ENCODE assay signal across 8 cellular contexts in the genomic region with DNA sequence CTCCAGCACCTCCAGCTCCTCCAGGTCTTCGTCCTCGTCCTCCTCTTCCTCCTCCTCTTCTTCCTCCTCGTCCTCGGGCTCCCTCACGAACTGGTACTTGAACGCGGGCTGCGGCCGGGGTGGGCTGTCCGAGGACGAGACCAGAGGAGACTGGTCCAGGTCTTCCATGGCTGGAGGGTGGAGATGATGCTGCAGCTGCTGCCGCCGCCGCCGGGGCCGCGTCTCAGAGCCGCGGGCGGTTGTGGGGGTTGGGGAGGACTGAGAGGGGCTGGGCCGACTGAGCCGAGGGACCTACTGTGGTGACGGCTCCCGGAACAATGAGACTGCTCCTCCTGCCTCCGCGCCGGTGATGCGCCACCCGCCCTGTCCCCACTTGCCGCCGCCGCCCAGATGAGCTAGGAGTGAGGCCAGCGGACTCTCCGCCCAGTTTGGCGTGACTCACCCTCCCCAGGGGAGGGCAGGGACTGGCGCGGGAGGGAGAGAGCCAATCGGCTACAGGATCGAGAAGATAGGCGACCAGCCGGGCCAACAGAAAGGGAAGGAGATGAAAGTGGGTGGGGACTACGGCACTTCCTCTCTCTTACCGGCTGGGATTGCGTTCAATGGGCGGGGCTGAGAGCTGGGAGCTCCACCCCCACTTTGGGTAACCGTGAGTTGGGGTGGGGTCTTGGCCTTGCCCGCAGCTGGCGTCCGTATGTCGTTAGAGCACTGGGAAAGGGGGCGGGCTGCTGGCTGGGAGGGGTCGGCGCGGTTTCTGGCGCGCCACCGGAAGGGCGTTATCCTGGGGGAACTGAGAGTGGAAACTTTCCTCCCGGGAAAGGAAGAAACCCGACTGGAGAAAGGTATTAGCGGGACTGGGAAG. TPM values are rescaled to one million over a fixed set of nuclear protein-coding genes. Genes with fewer than 3 reads are reported as not detected.
DNase-seq lines count a peak whose midpoint lies in the region; ATAC-seq and TF ChIP-seq lines count a peak whose summit lies in the region.

A gene with protein sequence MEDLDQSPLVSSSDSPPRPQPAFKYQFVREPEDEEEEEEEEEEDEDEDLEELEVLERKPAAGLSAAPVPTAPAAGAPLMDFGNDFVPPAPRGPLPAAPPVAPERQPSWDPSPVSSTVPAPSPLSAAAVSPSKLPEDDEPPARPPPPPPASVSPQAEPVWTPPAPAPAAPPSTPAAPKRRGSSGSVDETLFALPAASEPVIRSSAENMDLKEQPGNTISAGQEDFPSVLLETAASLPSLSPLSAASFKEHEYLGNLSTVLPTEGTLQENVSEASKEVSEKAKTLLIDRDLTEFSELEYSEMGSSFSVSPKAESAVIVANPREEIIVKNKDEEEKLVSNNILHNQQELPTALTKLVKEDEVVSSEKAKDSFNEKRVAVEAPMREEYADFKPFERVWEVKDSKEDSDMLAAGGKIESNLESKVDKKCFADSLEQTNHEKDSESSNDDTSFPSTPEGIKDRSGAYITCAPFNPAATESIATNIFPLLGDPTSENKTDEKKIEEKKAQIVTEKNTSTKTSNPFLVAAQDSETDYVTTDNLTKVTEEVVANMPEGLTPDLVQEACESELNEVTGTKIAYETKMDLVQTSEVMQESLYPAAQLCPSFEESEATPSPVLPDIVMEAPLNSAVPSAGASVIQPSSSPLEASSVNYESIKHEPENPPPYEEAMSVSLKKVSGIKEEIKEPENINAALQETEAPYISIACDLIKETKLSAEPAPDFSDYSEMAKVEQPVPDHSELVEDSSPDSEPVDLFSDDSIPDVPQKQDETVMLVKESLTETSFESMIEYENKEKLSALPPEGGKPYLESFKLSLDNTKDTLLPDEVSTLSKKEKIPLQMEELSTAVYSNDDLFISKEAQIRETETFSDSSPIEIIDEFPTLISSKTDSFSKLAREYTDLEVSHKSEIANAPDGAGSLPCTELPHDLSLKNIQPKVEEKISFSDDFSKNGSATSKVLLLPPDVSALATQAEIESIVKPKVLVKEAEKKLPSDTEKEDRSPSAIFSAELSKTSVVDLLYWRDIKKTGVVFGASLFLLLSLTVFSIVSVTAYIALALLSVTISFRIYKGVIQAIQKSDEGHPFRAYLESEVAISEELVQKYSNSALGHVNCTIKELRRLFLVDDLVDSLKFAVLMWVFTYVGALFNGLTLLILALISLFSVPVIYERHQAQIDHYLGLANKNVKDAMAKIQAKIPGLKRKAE (minus strand): TSS at position 319 of the 862 bp plus-strand sequence. CDS start 151 bp downstream, at position 168.

- peaks cover 16% of the 10 kb centered on the region for H3K36me3 Mint-ChIP-seq in T-helper 2 cell treated with Interferon-gamma antibody and Interleukin-4, amounts not matched to agents 5 μg/mL and 100 μg/mL, for 36 hours (ENCODE audit: low read depth)

- peak within 1 kb of the TSS; percentile 79 to 90 for H3K4me3 ChIP-seq in ascending aorta
- H3K4me3 ChIP-seq in right cardiac atrium (ENCODE audit: low read length), result peak within 1 kb of the TSS; percentile 92
- peak within 1 kb of the TSS; percentile 75 to 81 for H3K4me3 ChIP-seq in uterus

- H3K27me3 Mint-ChIP-seq in T-helper 2 cell treated with Interferon-gamma antibody and Interleukin-4, amounts not matched to agents 5 μg/mL and 100 μg/mL, for 36 hours (ENCODE audit: low read depth), result no peaks in the 10 kb centered on the region

- peak; percentile 85 for ATAC-seq in GM18502 (IDR thresholded peaks at IDR 0.05; ENCODE audit: poor library complexity, unreplicated experiment)
- peak; percentile 90 for ATAC-seq in HG02970 (IDR thresholded peaks at IDR 0.05; ENCODE audit: low FRiP score, unreplicated experiment)
- ATAC-seq in right cardiac atrium, result peak; percentile 94 to 96

- H3K9me3 ChIP-seq in ascending aorta, result no peaks in the 10 kb centered on the region
- no peaks in the 10 kb centered on the region for H3K9me3 ChIP-seq in right cardiac atrium (ENCODE audit: control insufficient read depth, low read length)
- no peaks in the 10 kb centered on the region for H3K9me3 ChIP-seq in uterus

- H3K4me1 ChIP-seq in ascending aorta (peaks cover 2 to 17% of the 10 kb centered on the region in 2 donors), right cardiac atrium (ENCODE audit: control insufficient read depth, insufficient read depth, low read length) (no peaks in the 10 kb centered on the region), uterus (peaks cover 0 to 9% of the 10 kb centered on the region in 2 donors)

- no peaks in the 10 kb centered on the region for H3K9me3 Mint-ChIP-seq in T-helper 2 cell treated with Interferon-gamma antibody and Interleukin-4, amounts not matched to agents 5 μg/mL and 100 μg/mL, for 36 hours

- H3K4me3 Mint-ChIP-seq in T-helper 2 cell treated with Interferon-gamma antibody and Interleukin-4, amounts not matched to agents 5 μg/mL and 100 μg/mL, for 36 hours, result peak within 1 kb of the TSS; percentile 100

- TF ChIP-seq POLR2A in uterus (IDR thresholded peaks at IDR 0.05), result peak; percentile 99 to 100

- intact Hi-C loops in ascending aorta (cut with DNase I), result loop anchor here (1.0 to 10.0 kb wide), 3 partner anchors 182 to 1080 kb away; a partner anchor contains a TSS
- intact Hi-C loops in right cardiac atrium (cut with DNase I), result loop anchor here in 2 of 4 donors (5.0 kb wide), 2 partner anchors 42 to 52 kb away; no protein-coding TSS in a partner anchor
- intact Hi-C loops in uterus (cut with DNase I; ENCODE audit: low total_unique reads), result loop anchor here (5.0 kb wide), 1 partner anchor 112 kb away; no protein-coding TSS in a partner anchor

- peaks cover 51% of the 10 kb centered on the region for H3K4me1 Mint-ChIP-seq in T-helper 2 cell treated with Interferon-gamma antibody and Interleukin-4, amounts not matched to agents 5 μg/mL and 100 μg/mL, for 36 hours (ENCODE audit: low read depth)

- H3K27ac Mint-ChIP-seq in T-helper 2 cell treated with Interferon-gamma antibody and Interleukin-4, amounts not matched to agents 5 μg/mL and 100 μg/mL, for 36 hours, result peak within 1 kb of the TSS; percentile 100

- TF ChIP-seq CTCF in ascending aorta (IDR thresholded peaks at IDR 0.05) (no peak), uterus (IDR thresholded peaks at IDR 0.05) (peak in 1 of 4 experiments; percentile 36)

- under 1% methylated on average over 61 of the region's 61 CpGs for WGBS in right cardiac atrium

- DNase-seq in NCI-H1930 (lab: John Stamatoyannopoulos, UW) (peak; percentile 98 to 99), ascending aorta (ENCODE audit: low spot score in 2 of 2) (peak; percentile 98 to 99), right cardiac atrium (peak; percentile 99), pulmonary artery endothelial cell (ENCODE audit: low read depth, low spot score) (peak; percentile 97), uterus (peak; percentile 99)
- DNase-seq in T-helper 2 cell treated with Interferon-gamma antibody and Interleukin-4, amounts not matched to agents 5 μg/mL and 100 μg/mL, for 36 hours (ENCODE audit: low spot score), result peak; percentile 99

- H3K36me3 ChIP-seq in ascending aorta (no peaks in the 10 kb centered on the region), uterus (no peaks in the 10 kb centered on the region)

- H3K27ac ChIP-seq in ascending aorta (peak within 1 kb of the TSS; percentile 95 to 96), right cardiac atrium (ENCODE audit: low read length) (peak within 1 kb of the TSS; percentile 97), uterus (peak within 1 kb of the TSS; percentile 98)

- H3K27me3 ChIP-seq in ascending aorta, result no peaks in the 10 kb centered on the region
- no peaks in the 10 kb centered on the region for H3K27me3 ChIP-seq in right cardiac atrium (ENCODE audit: control insufficient read depth, insufficient read depth)
- H3K27me3 ChIP-seq in uterus, result no peaks in the 10 kb centered on the region

RNA-seq across cellular contexts. Expression of the gene that starts here (rescaled TPM):
- total RNA-seq in ascending aorta (296 TPM), right cardiac atrium (100 to 1,000 TPM; 242 to 283 (median 249) TPM), pulmonary artery endothelial cell (273 and 321 TPM in 2 replicates), uterus (100 to 1,000 TPM; 119 to 205 (median 154) TPM)
- polyA plus RNA-seq in right cardiac atrium, result 183 TPM

Comparison
In these comparisons a context has a peak if more than half of its experiments do, and no peak if none do; other contexts are left out.
1. Peak in every context shown above with its lines: DNase-seq, ATAC-seq, H3K4me3 ChIP-seq and H3K27ac ChIP-seq.